In the genomic region with DNA sequence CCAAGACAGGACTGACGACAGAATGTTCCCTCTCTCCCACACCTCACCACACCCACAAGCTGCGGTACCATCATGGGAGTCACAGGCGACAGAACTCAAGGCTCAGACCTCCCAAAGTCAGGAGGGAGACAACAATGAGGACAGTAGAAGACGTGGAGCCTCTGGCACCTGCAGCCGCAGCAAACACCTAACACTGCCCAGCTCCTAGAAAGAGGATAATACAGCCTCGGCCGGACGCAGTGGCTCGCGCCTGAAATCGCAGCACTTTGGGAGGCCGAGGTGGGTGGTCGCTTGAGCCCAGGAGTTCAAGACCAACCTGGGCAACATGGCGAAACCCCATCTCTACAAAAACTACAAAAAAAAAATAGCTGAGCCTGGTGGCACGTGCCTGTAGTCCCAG, we compare ENCODE assay signal across 36 cellular contexts. TPM values are rescaled to one million over a fixed set of nuclear protein-coding genes. Genes with fewer than 3 reads are reported as not detected.
"Had no signal": no experiment of that assay in that cellular context is flagged by ENCODE, and none has a peak within 500 bp of the region (broad histone marks: within the 10 kb centered on the region; RNA-seq: fewer than 3 reads in every experiment).

No MANE protein-coding gene starts in this region.

- ATAC-seq: activated CD8-positive, alpha-beta T cell treated with anti-CD3 and anti-CD28 coated beads for 36 hours; activated naive CD4-positive, alpha-beta T cell treated with anti-CD3 and anti-CD28 coated beads, Interleukin-2, amount 50 U/mL, for 72 hours; activated T-cell treated with anti-CD3 and anti-CD28 coated beads, Interleukin-2, amount 50 U/mL, for 4 hours; activated T-cell treated with anti-CD3 and anti-CD28 coated beads, Interleukin-2, amount 50 U/mL, for 72 hours; activated T-helper 17 cell treated with anti-CD3 and anti-CD28 coated beads, Interleukin-2, amount 50 U/mL, for 72 hours; body of pancreas had no signal

- H3K4me1 ChIP-seq: adrenal gland, body of pancreas, breast epithelium had no signal

- H3K4me1 Mint-ChIP-seq: activated B cell treated with CpG ODN at 0.5 μM for 24 hours; activated CD4-positive, alpha-beta T cell treated with anti-CD3 and anti-CD28 coated beads, Interleukin-2, amount 10 ng/mL, durations not matched to agents 24 days and 14 days; activated naive CD8-positive, alpha-beta T cell treated with anti-CD3 and anti-CD28 coated beads for 36 hours; activated T-helper 17 cell treated with anti-CD3 and anti-CD28 coated beads, Interleukin-2, amount 50 U/mL, for 72 hours had no signal

- H3K4me3 ChIP-seq: adrenal gland, body of pancreas, breast epithelium had no signal

- H3K36me3 Mint-ChIP-seq: activated CD4-positive, alpha-beta memory T cell treated with anti-CD3 and anti-CD28 coated beads for 36 hours; activated naive CD8-positive, alpha-beta T cell treated with anti-CD3 and anti-CD28 coated beads for 36 hours had no signal

- H3K36me3 ChIP-seq: adrenal gland, brain microvascular endothelial cell, breast epithelium had no signal

- H3K27ac ChIP-seq: adrenal gland, body of pancreas, brain microvascular endothelial cell, breast epithelium, VCaP had no signal

- H3K27ac Mint-ChIP-seq: activated B cell treated with CpG ODN at 0.5 μM for 24 hours; activated CD4-positive, alpha-beta memory T cell treated with anti-CD3 and anti-CD28 coated beads for 36 hours; activated CD4-positive, alpha-beta T cell treated with anti-CD3 and anti-CD28 coated beads, Interleukin-2, amount 10 ng/mL, durations not matched to agents 24 days and 14 days; activated CD8-positive, alpha-beta T cell treated with anti-CD3 and anti-CD28 coated beads for 36 hours; activated naive CD4-positive, alpha-beta T cell treated with anti-CD3 and anti-CD28 coated beads for 36 hours; activated naive CD4-positive, alpha-beta T cell treated with anti-CD3 and anti-CD28 coated beads, Interleukin-2, amount 50 U/mL, for 72 hours; activated naive CD8-positive, alpha-beta T cell treated with anti-CD3 and anti-CD28 coated beads for 36 hours; activated T-cell treated with anti-CD3 and anti-CD28 coated beads, Interleukin-2, amount 50 U/mL, for 72 hours; activated T-helper 1 cell treated with anti-CD3 and anti-CD28 coated beads, Interleukin-12 subunit alpha, Interleukin-12 subunit beta, Interleukin-2, Interleukin-4 antibody, amounts not matched to agents 30 ng/mL and 10 ng/mL and 1 ng/mL, durations not matched to agents 14 hours and 24 hours and 36 hours; activated T-helper 17 cell treated with anti-CD3 and anti-CD28 coated beads, Interleukin-2, amount 50 U/mL, for 72 hours; T-helper 1 cell treated with Interleukin-12 subunit alpha and Interleukin-12 subunit beta and Interleukin-4 antibody, amounts not matched to agents 30 μg/mL and 1 μg/mL, for 36 hours; T-helper 2 cell treated with Interferon-gamma antibody and Interleukin-4, amounts not matched to agents 5 μg/mL and 100 μg/mL, for 36 hours had no signal

- H3K9me3 ChIP-seq: adrenal gland, body of pancreas had no signal

- DNase-seq: activated B cell treated with CpG ODN at 0.5 μM for 24 hours; activated CD4-positive, alpha-beta memory T cell treated with anti-CD3 and anti-CD28 coated beads for 36 hours; activated CD4-positive, alpha-beta T cell treated with anti-CD3 and anti-CD28 coated beads for 4 hours; activated CD4-positive, alpha-beta T cell treated with anti-CD3 and anti-CD28 coated beads, Interleukin-2, amount 10 ng/mL, durations not matched to agents 24 days and 14 days; activated CD4-positive, alpha-beta T cell treated with anti-CD3 and anti-CD28 coated beads, Interleukin-2, amount 50 U/mL, for 1 hour; activated CD4-positive, alpha-beta T cell treated with anti-CD3 and anti-CD28 coated beads, Interleukin-2, amount 50 U/mL, for 4 hours; activated CD4-positive, CD25-positive, alpha-beta regulatory T cell treated with anti-CD3 and anti-CD28 coated beads, Interleukin-2, amount 50 U/mL, for 72 hours; activated CD8-positive, alpha-beta memory T cell treated with anti-CD3 and anti-CD28 coated beads, Interleukin-2, amount 50 U/mL, for 4 hours; activated CD8-positive, alpha-beta T cell treated with anti-CD3 and anti-CD28 coated beads for 36 hours; activated effector memory CD4-positive, alpha-beta T cell treated with anti-CD3 and anti-CD28 coated beads, Interleukin-2, amount 50 U/mL, for 16 hours; activated gamma-delta T cell treated with Interleukin-2 at 50 U/mL for 16 hours; activated naive CD4-positive, alpha-beta T cell; activated naive CD4-positive, alpha-beta T cell treated with anti-CD3 and anti-CD28 coated beads for 36 hours; activated naive CD4-positive, alpha-beta T cell treated with anti-CD3 and anti-CD28 coated beads, Interleukin-2, amount 50 U/mL, for 16 hours; activated naive CD8-positive, alpha-beta T cell treated with anti-CD3 and anti-CD28 coated beads for 36 hours; activated T-cell treated with anti-CD3 and anti-CD28 coated beads for 4 hours; activated T-cell treated with anti-CD3 and anti-CD28 coated beads, Interleukin-2, amount 50 U/mL, for 1 hour; activated T-cell treated with anti-CD3 and anti-CD28 coated beads, Interleukin-2, amount 50 U/mL, for 4 hours; activated T-cell treated with anti-CD3 and anti-CD28 coated beads, Interleukin-2, amount 50 U/mL, for 72 hours; adrenal gland; amniotic stem cell; body of pancreas; brain microvascular endothelial cell; central memory CD4-positive, alpha-beta T cell; T-helper 2 cell; T-helper 9 cell had no signal

- H3K4me3 Mint-ChIP-seq: activated B cell treated with CpG ODN at 0.5 μM for 24 hours; activated CD4-positive, alpha-beta memory T cell treated with anti-CD3 and anti-CD28 coated beads for 36 hours; activated CD4-positive, alpha-beta T cell treated with anti-CD3 and anti-CD28 coated beads, Interleukin-2, amount 10 ng/mL, durations not matched to agents 24 days and 14 days; activated CD8-positive, alpha-beta T cell treated with anti-CD3 and anti-CD28 coated beads for 36 hours; activated naive CD4-positive, alpha-beta T cell treated with anti-CD3 and anti-CD28 coated beads for 36 hours; activated naive CD8-positive, alpha-beta T cell treated with anti-CD3 and anti-CD28 coated beads for 36 hours; activated T-cell treated with anti-CD3 and anti-CD28 coated beads, Interleukin-2, amount 50 U/mL, for 4 hours; activated T-cell treated with anti-CD3 and anti-CD28 coated beads, Interleukin-2, amount 50 U/mL, for 72 hours; activated T-helper 1 cell treated with anti-CD3 and anti-CD28 coated beads, Interleukin-12 subunit alpha, Interleukin-12 subunit beta, Interleukin-2, Interleukin-4 antibody, amounts not matched to agents 30 ng/mL and 10 ng/mL and 1 ng/mL, durations not matched to agents 14 hours and 24 hours and 36 hours; activated T-helper 17 cell treated with anti-CD3 and anti-CD28 coated beads, Interleukin-2, amount 50 U/mL, for 72 hours; T-helper 1 cell treated with Interleukin-12 subunit alpha and Interleukin-12 subunit beta and Interleukin-4 antibody, amounts not matched to agents 30 μg/mL and 1 μg/mL, for 36 hours; T-helper 2 cell treated with Interferon-gamma antibody and Interleukin-4, amounts not matched to agents 5 μg/mL and 100 μg/mL, for 36 hours had no signal

- H3K9me3 Mint-ChIP-seq: activated CD4-positive, alpha-beta T cell treated with anti-CD3 and anti-CD28 coated beads, Interleukin-2, amount 10 ng/mL, durations not matched to agents 24 days and 14 days; activated T-helper 17 cell treated with anti-CD3 and anti-CD28 coated beads, Interleukin-2, amount 50 U/mL, for 72 hours; T-helper 1 cell treated with Interleukin-12 subunit alpha and Interleukin-12 subunit beta and Interleukin-4 antibody, amounts not matched to agents 30 μg/mL and 1 μg/mL, for 36 hours; T-helper 2 cell treated with Interferon-gamma antibody and Interleukin-4, amounts not matched to agents 5 μg/mL and 100 μg/mL, for 36 hours had no signal

- H3K27me3 ChIP-seq: body of pancreas had no signal

RNA-seq across cellular contexts. Expression of gene PRDM12, which starts 13.2 kb away (rescaled TPM):
- total RNA-seq: activated B cell treated with CpG ODN at 0.5 μM for 24 hours; activated naive CD4-positive, alpha-beta T cell treated with anti-CD3 and anti-CD28 coated beads for 36 hours; activated naive CD4-positive, alpha-beta T cell treated with anti-CD3 and anti-CD28 coated beads, Interleukin-2, amount 50 U/mL, for 72 hours; activated naive CD8-positive, alpha-beta T cell treated with anti-CD3 and anti-CD28 coated beads for 36 hours; activated T-cell treated with anti-CD3 and anti-CD28 coated beads, Interleukin-2, amount 50 U/mL, for 72 hours; aorta; body of pancreas; breast epithelium; cardiac septum; cerebellum had no signal
- polyA plus RNA-seq: aorta had no signal
